17 cellular contexts compared by ENCODE assay signal in the genomic region with DNA sequence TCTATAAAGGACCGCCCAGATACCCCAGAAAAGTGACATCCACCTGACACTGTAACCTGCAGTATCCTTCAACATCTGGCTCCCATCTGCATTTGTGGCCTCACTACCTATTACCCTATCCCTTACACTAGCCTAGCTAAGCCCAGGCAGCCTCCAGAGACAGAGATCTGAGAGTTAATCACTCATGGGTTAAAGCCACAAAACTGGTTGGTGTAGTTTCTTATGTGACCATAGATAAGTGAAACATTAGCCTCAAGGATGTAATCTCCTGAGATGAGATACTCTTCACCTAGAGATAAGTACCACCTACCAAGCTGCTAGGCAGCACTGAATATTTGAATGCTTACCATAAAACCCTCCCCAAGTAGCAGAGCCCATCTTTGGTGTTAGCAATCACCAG. TPM values are rescaled to one million over a fixed set of nuclear protein-coding genes. Genes with fewer than 3 reads are reported as not detected.
DNase-seq lines count a peak whose midpoint lies in the region; ATAC-seq, FAIRE-seq and TF ChIP-seq lines count a peak whose summit lies in the region.
"Had no signal": no experiment of that assay in that cellular context is flagged by ENCODE, and none has a peak within 500 bp of the region (broad histone marks: within the 10 kb centered on the region; RNA-seq: fewer than 3 reads in every experiment).

No MANE protein-coding gene starts in this region.

- no peak for TF ChIP-seq POLR2A in prostate gland (IDR thresholded peaks at IDR 0.05)

- FAIRE-seq in GM18507 (lab: Jason Lieb, UNC) = peak; percentile 92
- FAIRE-seq: HTR-8/SVneo, keratinocyte had no signal

- H3K27ac ChIP-seq in prostate gland = no peak overlapping the region
- H3K27ac ChIP-seq: body of pancreas, esophagus squamous epithelium had no signal

- intact Hi-C loops in prostate gland (cut with DNase I) = no loop called here

- no peaks in the 10 kb centered on the region for H3K4me1 ChIP-seq in prostate gland (replicated peaks)
- H3K4me1 ChIP-seq: BE2C, body of pancreas had no signal

- no peaks in the 10 kb centered on the region for H3K36me3 ChIP-seq in prostate gland
- H3K36me3 ChIP-seq: BE2C had no signal

- no peak overlapping the region for H3K4me3 ChIP-seq in prostate gland
- H3K4me3 ChIP-seq: body of pancreas, esophagus squamous epithelium had no signal

- TF ChIP-seq CTCF in prostate gland (IDR thresholded peaks at IDR 0.05) = no peak

- ATAC-seq in GM21390 (IDR thresholded peaks at IDR 0.05; ENCODE audit: unreplicated experiment) (peak; percentile 85), HG03064 (IDR thresholded peaks at IDR 0.05; ENCODE audit: low read depth, unreplicated experiment) (peak; percentile 84)
- ATAC-seq: body of pancreas had no signal

- no peaks in the 10 kb centered on the region for H3K27me3 ChIP-seq in prostate gland (replicated peaks; ENCODE audit: insufficient read depth)
- H3K27me3 ChIP-seq: BE2C, body of pancreas, esophagus squamous epithelium had no signal

- no peaks in the 10 kb centered on the region for H3K9me3 ChIP-seq in prostate gland
- H3K9me3 ChIP-seq: BE2C, body of pancreas, esophagus squamous epithelium had no signal

- WGBS in prostate gland = 96% methylated on average over 1 of the region's 1 CpG

- DNase-seq in GM18507 (ENCODE audit: extremely low spot score, insufficient read length, low read depth) (no peak), NCI-H524 (lab: John Stamatoyannopoulos, UW) (peak; percentile 16 to 68), Kasumi-1 (lab: John Stamatoyannopoulos, UW) (no peak), NOMO-1 (lab: John Stamatoyannopoulos, UW; ENCODE audit: unreplicated experiment in 2 of 2) (no peak), mesenteric fat pad (ENCODE audit: low spot score) (no peak), prostate gland (ENCODE audit: low spot score) (no peak)
- DNase-seq: BE2C; body of pancreas; esophagus squamous epithelium; NCI-H2081 treated with DMSO at 0.1 percent for 48 hours; stimulated activated CD4-positive, alpha-beta T cell treated with anti-CD3 and anti-CD28 coated beads, Interleukin-4, amount 100 ng/mL, for 4 hours; SW 1271 had no signal

RNA-seq across cellular contexts. Expression of a gene that starts 35.4 kb away (rescaled TPM):
- total RNA-seq in mesenteric fat pad = 6.1 TPM
- total RNA-seq in prostate gland = 1 to 10 TPM; 5.7 to 8.3 TPM
- total RNA-seq: activated CD8-positive, alpha-beta memory T cell treated with anti-CD3 and anti-CD28 coated beads for 36 hours had no signal

Comparison
In these comparisons a context has a peak if more than half of its experiments do, and no peak if none do; other contexts are left out.
1. DNase-seq: peak in NCI-H524 (2 of 2); none in GM18507 (single experiment), Kasumi-1 (0 of 2), NOMO-1 (0 of 2), mesenteric fat pad (single experiment) and prostate gland (single experiment).